In the genomic region with DNA sequence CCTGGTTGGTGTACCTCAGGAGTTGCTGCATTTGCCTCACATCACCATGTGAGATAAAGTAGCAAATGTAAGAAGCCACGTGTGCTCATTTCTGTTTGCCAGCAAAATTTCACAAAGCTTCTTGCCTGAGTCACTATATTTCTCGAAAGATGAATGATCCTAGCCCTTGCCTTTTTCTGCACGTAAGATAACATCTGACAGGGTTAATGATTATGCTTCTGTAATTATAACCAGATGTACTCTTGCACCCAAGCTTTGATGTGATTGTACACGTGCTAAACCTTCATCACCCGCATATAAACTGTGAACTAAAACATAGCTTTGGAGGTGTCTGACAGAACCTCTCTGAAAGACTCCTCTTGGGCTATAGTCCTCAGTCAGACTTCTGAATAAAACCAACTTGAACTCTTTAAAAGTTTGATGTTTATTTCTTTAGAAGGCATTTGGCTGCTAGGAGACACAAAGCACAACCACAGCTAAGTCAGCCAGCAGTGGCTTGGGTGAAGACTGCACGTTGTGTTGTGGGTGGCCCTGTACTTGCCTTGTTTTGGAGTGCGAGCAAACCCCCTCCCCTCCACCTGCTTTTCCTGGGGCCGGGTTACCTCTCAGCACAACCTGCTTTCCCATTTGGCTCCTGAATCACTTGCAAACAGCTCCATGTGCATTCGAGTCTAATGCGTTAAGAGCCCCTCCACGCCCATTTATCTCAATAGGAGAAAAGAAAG, we compare ENCODE assay signal across 1 cellular context.
TF ChIP-seq lines count a peak whose summit lies in the region.

No MANE protein-coding gene starts in this region.

TF ChIP-seq in HepG2, 621 proteins besides CTCF, POLR2A, EP300 and RAD21 (continued from another document):
- TF ChIP-seq ARID5B (CRISPR knock-in tag; IDR thresholded peaks at IDR 0.05), result peak; percentile 74
- peak; percentile 78; the same call in 1 of the 2 replicates for TF ChIP-seq TBX3 (IDR thresholded peaks at IDR 0.05; ENCODE audit: borderline replicate concordance)
- no peak for TF ChIP-seq CBX1 (IDR thresholded peaks at IDR 0.05; ENCODE audit: low read depth)
- peak; percentile 94; the same call in 2 of the 3 replicates for TF ChIP-seq MXI1 (IDR thresholded peaks at IDR 0.05; ENCODE audit: borderline replicate concordance, low read depth, low read length)
- no peak for TF ChIP-seq DRAP1 (CRISPR knock-in tag; IDR thresholded peaks at IDR 0.05)
- peak; percentile 92 for TF ChIP-seq TBX2 (CRISPR knock-in tag; IDR thresholded peaks at IDR 0.05; ENCODE audit: borderline replicate concordance)
- 0 out of 2 replicates have a peak, but pooled peaks have one; percentile 20 for TF ChIP-seq PHF20 (CRISPR knock-in tag; IDR thresholded peaks at IDR 0.05)
- TF ChIP-seq FOXA3 (CRISPR knock-in tag; IDR thresholded peaks at IDR 0.05), result 0 out of 2 replicates have a peak, but pooled peaks have one; percentile 30
- TF ChIP-seq MLX (CRISPR knock-in tag; IDR thresholded peaks at IDR 0.05), result peak; percentile 91
- TF ChIP-seq ZNF30 (CRISPR knock-in tag; IDR thresholded peaks at IDR 0.05), result no peak
- TF ChIP-seq NFIC (IDR thresholded peaks at IDR 0.05; ENCODE audit: low read length), result peak; percentile 31; the same call in 1 of the 2 replicates
- TF ChIP-seq HNF1A (IDR thresholded peaks at IDR 0.05; ENCODE audit: low read depth), result peak; percentile 98
- TF ChIP-seq HNF1A (CRISPR knock-in tag; IDR thresholded peaks at IDR 0.05; ENCODE audit: borderline replicate concordance), result peak; percentile 94
- TF ChIP-seq MIXL1 (CRISPR knock-in tag; IDR thresholded peaks at IDR 0.05), result 0 out of 2 replicates have a peak, but pooled peaks have one; percentile 46
- TF ChIP-seq FOXK2 (IDR thresholded peaks at IDR 0.05), result peak; percentile 46; the same call in 1 of the 2 replicates
- no peak for TF ChIP-seq ZFP62 (CRISPR knock-in tag; IDR thresholded peaks at IDR 0.05)
- peak; percentile 78 for TF ChIP-seq ARID3A (IDR thresholded peaks at IDR 0.05; ENCODE audit: low read depth, low read length)
- TF ChIP-seq RBM22 (optimal IDR thresholded peaks at IDR 0.05; ENCODE audit: low read length), result no peak
- peak; percentile 8 for TF ChIP-seq TEAD3 (CRISPR knock-in tag; optimal IDR thresholded peaks at IDR 0.05; ENCODE audit: borderline replicate concordance)
